In genomic region chr2:68320118-68320641, GRCh38 we compare ENCODE assay signal across 8 cellular contexts. TPM values are rescaled to one million over a fixed set of nuclear protein-coding genes. Genes with fewer than 3 reads are reported as not detected.
DNase-seq lines count a peak whose midpoint lies in the region; ATAC-seq lines count a peak whose summit lies in the region.

No MANE protein-coding gene starts in this region.

- H3K36me3 Mint-ChIP-seq in activated naive CD8-positive, alpha-beta T cell treated with anti-CD3 and anti-CD28 coated beads, Interleukin-2, amount 10 ng/mL, durations not matched to agents 7 days and 5 days = no peaks in the 10 kb centered on the region

- H3K27ac Mint-ChIP-seq in activated naive CD8-positive, alpha-beta T cell treated with anti-CD3 and anti-CD28 coated beads, Interleukin-2, amount 10 ng/mL, durations not matched to agents 7 days and 5 days = no peak overlapping the region

- no peak overlapping the region for H3K27ac ChIP-seq in Karpas-422 (ENCODE audit: low read length)

- peak overlapping the region; percentile 63 for H3K4me3 Mint-ChIP-seq in activated naive CD8-positive, alpha-beta T cell treated with anti-CD3 and anti-CD28 coated beads, Interleukin-2, amount 10 ng/mL, durations not matched to agents 7 days and 5 days

- no peaks in the 10 kb centered on the region for H4K20me1 ChIP-seq in Karpas-422 (ENCODE audit: insufficient read depth, low read depth, low read length)

- H3K9me2 ChIP-seq in Karpas-422 (replicated peaks; ENCODE audit: insufficient read depth, low read length) = no peaks in the 10 kb centered on the region

- no peaks in the 10 kb centered on the region for H3K27me3 ChIP-seq in Karpas-422 (ENCODE audit: low read length)

- H3K4me3 ChIP-seq in iPS-11a (ENCODE audit: low read depth, low read length) = peak overlapping the region; percentile 61
- peak overlapping the region; percentile 88 for H3K4me3 ChIP-seq in skeletal muscle cell (ENCODE audit: low read depth, low read length)
- no peak overlapping the region for H3K4me3 ChIP-seq in Karpas-422 (ENCODE audit: low read length)

- no peaks in the 10 kb centered on the region for H3K79me2 ChIP-seq in Karpas-422 (ENCODE audit: low read length)

- no peaks in the 10 kb centered on the region for H3K36me3 ChIP-seq in Karpas-422 (ENCODE audit: insufficient read depth, low read length)

- H3K9ac ChIP-seq in Karpas-422 (ENCODE audit: low read length) = no peak overlapping the region

- H3K4me1 Mint-ChIP-seq in activated naive CD8-positive, alpha-beta T cell treated with anti-CD3 and anti-CD28 coated beads, Interleukin-2, amount 10 ng/mL, durations not matched to agents 7 days and 5 days = peaks cover 3% of the 10 kb centered on the region

- POLR2A ChIA-PET in activated naive CD8-positive, alpha-beta T cell treated with anti-CD3 and anti-CD28 coated beads, Interleukin-2, amount 10 ng/mL, durations not matched to agents 7 days and 5 days (lab: Charles Lee) = no interaction called here

- no peaks in the 10 kb centered on the region for H3K9me3 ChIP-seq in Karpas-422 (ENCODE audit: low read length)

- H3K9me3 Mint-ChIP-seq in activated naive CD8-positive, alpha-beta T cell treated with anti-CD3 and anti-CD28 coated beads, Interleukin-2, amount 10 ng/mL, durations not matched to agents 7 days and 5 days = no peaks in the 10 kb centered on the region

- peaks cover 85% of the 10 kb centered on the region for H3K27me3 Mint-ChIP-seq in activated naive CD8-positive, alpha-beta T cell treated with anti-CD3 and anti-CD28 coated beads, Interleukin-2, amount 10 ng/mL, durations not matched to agents 7 days and 5 days

- no peak for ATAC-seq in activated naive CD8-positive, alpha-beta T cell treated with anti-CD3 and anti-CD28 coated beads, Interleukin-2, amount 10 ng/mL, durations not matched to agents 7 days and 5 days (ENCODE audit: low read depth)
- no peak for ATAC-seq in GM18511 (IDR thresholded peaks at IDR 0.05; ENCODE audit: unreplicated experiment)

- H3K4me1 ChIP-seq in Karpas-422 (ENCODE audit: low read length) = no peaks in the 10 kb centered on the region; the same call in 1 of the 2 replicates

- H3K4me2 ChIP-seq in Karpas-422 (ENCODE audit: low read depth, low read length, poor library complexity, severe bottlenecking) = no peak overlapping the region

- peak; percentile 25 for DNase-seq in Daoy (ENCODE audit: low read depth)
- peak; percentile 47 for DNase-seq in NCI-H187 treated with DMSO at 0.1 percent for 48 hours (lab: John Stamatoyannopoulos, UW)
- DNase-seq in activated naive CD8-positive, alpha-beta T cell treated with anti-CD3 and anti-CD28 coated beads, Interleukin-2, amount 10 ng/mL, durations not matched to agents 7 days and 5 days = no peak
- DNase-seq in skeletal muscle cell (ENCODE audit: low read depth) = no peak
- DNase-seq in Karpas-422 = no peak
- no peak for DNase-seq in KG1 (lab: John Stamatoyannopoulos, UW)

- no peak overlapping the region for H2AFZ ChIP-seq in Karpas-422 (ENCODE audit: low read length)

RNA-seq across cellular contexts. Expression of gene CNRIP1, which starts 0.4 kb away (rescaled TPM):
- 26.1 and 28.9 TPM in 2 replicates for total RNA-seq in Daoy (2014; rRNA removed; shearing (Covaris generic))
- total RNA-seq in activated naive CD8-positive, alpha-beta T cell treated with anti-CD3 and anti-CD28 coated beads, Interleukin-2, amount 10 ng/mL, durations not matched to agents 7 days and 5 days = not detected
- total RNA-seq in Karpas-422 (2014; rRNA removed; shearing (Covaris generic); ENCODE audit: low replicate concordance) = 2.8 TPM in 1 of 2 replicates, not detected in the other

RNA-seq across cellular contexts. Expression of gene PLEK, which starts 44.9 kb away (rescaled TPM):
- not detected in 2 replicates for total RNA-seq in Daoy (2014; rRNA removed; shearing (Covaris generic))
- total RNA-seq in activated naive CD8-positive, alpha-beta T cell treated with anti-CD3 and anti-CD28 coated beads, Interleukin-2, amount 10 ng/mL, durations not matched to agents 7 days and 5 days = 10 to 100 TPM; 23.4 to 28.8 TPM
- total RNA-seq in Karpas-422 (2014; rRNA removed; shearing (Covaris generic); ENCODE audit: low replicate concordance) = 224 and 232 TPM in 2 replicates

Comparison
In these comparisons a context has a peak if more than half of its experiments do, and no peak if none do; other contexts are left out.
1. DNase-seq: peak in Daoy (single experiment) and NCI-H187 treated with DMSO at 0.1 percent for 48 hours (single experiment); none in activated naive CD8-positive, alpha-beta T cell treated with anti-CD3 and anti-CD28 coated beads, Interleukin-2, amount 10 ng/mL, durations not matched to agents 7 days and 5 days (single experiment), skeletal muscle cell (single experiment), Karpas-422 (single experiment) and KG1 (single experiment).
2. RNA of gene PLEK, which starts 44.9 kb away (total RNA-seq): 224 to 232 TPM in Karpas-422 and 23.4 to 28.8 TPM in activated naive CD8-positive, alpha-beta T cell treated with anti-CD3 and anti-CD28 coated beads, Interleukin-2, amount 10 ng/mL, durations not matched to agents 7 days and 5 days; not detected in Daoy; every median in the first group is over 10 times any median in the second.